Comparison of ENCODE assay signal across 9 cellular contexts in the genomic region with DNA sequence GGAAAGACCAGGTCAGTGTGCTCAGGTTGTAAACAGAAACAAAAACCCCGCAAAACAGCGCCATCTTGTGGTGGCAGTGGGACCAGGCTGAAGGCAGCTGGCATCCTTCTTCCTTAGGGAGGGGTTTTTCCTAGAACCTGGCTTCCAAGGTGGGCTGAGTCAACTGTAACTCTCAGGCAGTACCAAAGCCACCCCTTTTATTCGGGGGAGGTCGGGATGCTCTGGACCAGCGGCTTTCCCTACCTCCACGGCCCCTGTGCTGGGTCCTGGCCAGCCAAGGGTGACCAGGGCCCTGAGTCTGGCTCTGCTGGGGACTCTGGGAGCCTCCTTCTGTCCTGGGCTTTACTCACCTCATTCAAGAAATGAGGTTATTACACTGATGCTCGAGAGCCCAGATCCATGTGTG.
DNase-seq lines count a peak whose midpoint lies in the region; ATAC-seq, FAIRE-seq and TF ChIP-seq lines count a peak whose summit lies in the region.
"Had no signal": no experiment of that assay in that cellular context is flagged by ENCODE, and none has a peak within 500 bp of the region (broad histone marks: within the 10 kb centered on the region; RNA-seq: fewer than 3 reads in every experiment).

No MANE protein-coding gene starts in this region.

- CTCF ChIA-PET in K562 (lab: Yijun Ruan, JAX; ENCODE audit: low intra/inter-chr PET ratio), result interaction anchor here (1.1 to 3.1 kb wide), 2 partner anchors 185 to 203 kb away, joined by 6 to 25 read pairs; a partner anchor contains a TSS

- no peak for TF ChIP-seq EP300 in K562 (IDR thresholded peaks at IDR 0.05; ENCODE audit: low read length)

- H3K27ac ChIP-seq in K562 (ENCODE audit: extremely low read depth, low read depth, low read length), result no peak overlapping the region

- H3K27me3 Mint-ChIP-seq in immature natural killer cell (ENCODE audit: low read depth in 3 of 3), result peaks cover 0 to 3% (median 3%) of the 10 kb centered on the region in 3 donors

- TF ChIP-seq POLR2A in K562 (conservative IDR thresholded peaks at IDR 0.05), result no peak

- H3K4me1 Mint-ChIP-seq in immature natural killer cell, result no peaks in the 10 kb centered on the region

- TF ChIP-seq CTCF in K562 (IDR thresholded peaks at IDR 0.05 in 2 of 3, conservative IDR thresholded peaks at IDR 0.05 in 1 of 3; ENCODE audit: insufficient read depth in 2 of 3, low read depth in 1 of 3, low read length in 3 of 3), result peak; percentile 83 to 95 (median 85)

- BruUV-seq in K562 (replicated peaks; lab: Mats Ljungman, UMichigan), result no TSS peak

- H3K4me3 ChIP-seq in K562, result no peak overlapping the region

- H3K79me2 ChIP-seq in K562 (ENCODE audit: control insufficient read depth, insufficient read depth, low read length), result no peaks in the 10 kb centered on the region

- in situ Hi-C loops in K562 (cut with MboI), result loop anchor here (10.0 kb wide), 1 partner anchor 204 kb away; no protein-coding TSS in a partner anchor

- H3K36me3 ChIP-seq in K562 (ENCODE audit: control insufficient read depth, insufficient read depth, low read length), result no peaks in the 10 kb centered on the region

- DNase-seq in DMS 273 (lab: John Stamatoyannopoulos, UW; ENCODE audit: unreplicated experiment) (peak; percentile 79), DMS 273 treated with DMSO at 0.1 percent for 48 hours (lab: John Stamatoyannopoulos, UW) (no peak), NCI-H146 (lab: John Stamatoyannopoulos, UW) (peak; percentile 40), UCSD-AML1 (lab: John Stamatoyannopoulos, UW; ENCODE audit: unreplicated experiment) (peak; percentile 57), K562 (ENCODE audit: extremely low read depth in 1 of 4, low spot score in 3 of 4) (peak; percentile 79 to 88 (median 86)), immature natural killer cell (peak; percentile 38 to 52 (median 40))
- peak; percentile 49 to 58 for DNase-seq in stimulated activated CD4-positive, alpha-beta T cell treated with anti-CD3 and anti-CD28 coated beads, Interleukin-1b, Interleukin-23, amount 100 ng/mL, for 4 hours (ENCODE audit: low read depth in 2 of 2)

- H3K4me3 Mint-ChIP-seq in immature natural killer cell, result no peak overlapping the region

- no peak overlapping the region for H3K9ac ChIP-seq in K562 (ENCODE audit: insufficient read depth in 1 of 2, low read depth in 2 of 2, low read length in 2 of 2)

- H4K20me1 ChIP-seq in K562 (replicated peaks; ENCODE audit: control insufficient read depth, insufficient read depth, low read length), result peaks cover 24% of the 10 kb centered on the region

- no peak overlapping the region for H3K27ac Mint-ChIP-seq in immature natural killer cell

- no peaks in the 10 kb centered on the region for H3K9me3 ChIP-seq in K562 (replicated peaks; ENCODE audit: control insufficient read depth, insufficient read depth, low read depth, low read length)

- intact Hi-C loops in K562 (cut with micrococcal nuclease), result loop anchor here (1.0 kb wide), 2 partner anchors 184 to 202 kb away; a partner anchor contains a TSS

- TF ChIP-seq RAD21 in K562 (CRISPR knock-in tag; conservative IDR thresholded peaks at IDR 0.05 in 1 of 2, IDR thresholded peaks at IDR 0.05 in 1 of 2), result peak; percentile 48 to 71

- H3K27me3 ChIP-seq in K562 (ENCODE audit: control insufficient read depth in 2 of 2, insufficient read depth in 2 of 2, low read length in 2 of 2), result peaks cover 15 to 59% of the 10 kb centered on the region in 2 experiments; a peak in 3 of 5 replicates

- no peaks in the 10 kb centered on the region for H3K9me3 Mint-ChIP-seq in immature natural killer cell

- H3K4me2 ChIP-seq in K562 (ENCODE audit: insufficient read depth, low read length), result no peak overlapping the region

- ATAC-seq in K562 (peak; percentile 90), GM21423 (IDR thresholded peaks at IDR 0.05; ENCODE audit: unreplicated experiment) (no peak)

- WGBS in K562 (ENCODE audit: insufficient coverage, low coverage, missing lambda C conversion rate), result 0% methylated on average over 7 of the region's 7 CpGs

- peaks cover 0 to 14% of the 10 kb centered on the region in 2 experiments; a peak in 2 of 5 replicates for H3K4me1 ChIP-seq in K562 (replicated peaks in 1 of 2; ENCODE audit: control insufficient read depth in 2 of 2, insufficient read depth in 2 of 2, low read length in 2 of 2)

- POLR2A ChIA-PET in K562 (lab: Yijun Ruan, JAX), result interaction anchor here (0.5 to 0.6 kb wide), 3 partner anchors 64 to 831 kb away, joined by 3 to 4 read pairs (median 3); no protein-coding TSS in a partner anchor

- no peaks in the 10 kb centered on the region for H3K36me3 Mint-ChIP-seq in immature natural killer cell

- FAIRE-seq in K562 (lab: Jason Lieb, UNC), result peak; percentile 96
- FAIRE-seq: A204.1 had no signal

- H3K9me1 ChIP-seq in K562 (ENCODE audit: control insufficient read depth, insufficient read depth, low read length), result no peaks in the 10 kb centered on the region

- no peak overlapping the region for H2AFZ ChIP-seq in K562 (ENCODE audit: low read depth, low read length)

TF ChIP-seq in K562, 482 proteins besides CTCF, POLR2A, EP300 and RAD21 (continues in another document):
- TF ChIP-seq ARID2 (IDR thresholded peaks at IDR 0.05) (0 out of 2 replicates have a peak, but pooled peaks have one; percentile 14), ZNF384 (IDR thresholded peaks at IDR 0.05; ENCODE audit: low read depth, low read length) (no peak), NCOA6 (IDR thresholded peaks at IDR 0.05) (no peak), SUPT5H (IDR thresholded peaks at IDR 0.05) (no peak), FOXK2 (conservative IDR thresholded peaks at IDR 0.05 in 1 of 2, IDR thresholded peaks at IDR 0.05 in 1 of 2; ENCODE audit: low read depth in 2 of 2) (peak; percentile 27 to 65; a peak in 2 of 4 replicates), BCOR (IDR thresholded peaks at IDR 0.05) (no peak), HNRNPL (IDR thresholded peaks at IDR 0.05; ENCODE audit: low read depth, low read length) (no peak), POLR2B (IDR thresholded peaks at IDR 0.05; ENCODE audit: low read depth, partially characterized antibody) (no peak), JUNB (CRISPR knock-in tag; conservative IDR thresholded peaks at IDR 0.05) (no peak), HNRNPK (IDR thresholded peaks at IDR 0.05; ENCODE audit: low read depth, low read length, poor library complexity, severe bottlenecking) (no peak), ESRRA (IDR thresholded peaks at IDR 0.05; ENCODE audit: borderline replicate concordance, low read depth) (no peak), FOXP1 (CRISPR knock-in tag; IDR thresholded peaks at IDR 0.05) (peak; percentile 47; the same call in 1 of the 2 replicates), CHD2 (IDR thresholded peaks at IDR 0.05; ENCODE audit: low read depth, low read length) (no peak), SIX5 (IDR thresholded peaks at IDR 0.05; ENCODE audit: borderline replicate concordance in 1 of 2, insufficient read depth in 1 of 2, low read depth in 1 of 2, low read length in 2 of 2) (no peak), ZNF197 (CRISPR knock-in tag; IDR thresholded peaks at IDR 0.05; ENCODE audit: low read depth) (no peak), HDGF (IDR thresholded peaks at IDR 0.05) (no peak), XRCC4 (IDR thresholded peaks at IDR 0.05; ENCODE audit: extremely low read depth, insufficient read depth, insufficient read length) (no peak), RCOR1 (IDR thresholded peaks at IDR 0.05; ENCODE audit: borderline replicate concordance in 1 of 2, low read depth in 2 of 2, low read length in 2 of 2) (0 out of 4 replicates have a peak, but pooled peaks of 1 of the 2 experiments have one; percentile 16), RHOXF2B (CRISPR knock-in tag; conservative IDR thresholded peaks at IDR 0.05) (no peak), DDX20 (tag; IDR thresholded peaks at IDR 0.05; ENCODE audit: low read depth) (no peak)
- TF ChIP-seq, protein P1, sequence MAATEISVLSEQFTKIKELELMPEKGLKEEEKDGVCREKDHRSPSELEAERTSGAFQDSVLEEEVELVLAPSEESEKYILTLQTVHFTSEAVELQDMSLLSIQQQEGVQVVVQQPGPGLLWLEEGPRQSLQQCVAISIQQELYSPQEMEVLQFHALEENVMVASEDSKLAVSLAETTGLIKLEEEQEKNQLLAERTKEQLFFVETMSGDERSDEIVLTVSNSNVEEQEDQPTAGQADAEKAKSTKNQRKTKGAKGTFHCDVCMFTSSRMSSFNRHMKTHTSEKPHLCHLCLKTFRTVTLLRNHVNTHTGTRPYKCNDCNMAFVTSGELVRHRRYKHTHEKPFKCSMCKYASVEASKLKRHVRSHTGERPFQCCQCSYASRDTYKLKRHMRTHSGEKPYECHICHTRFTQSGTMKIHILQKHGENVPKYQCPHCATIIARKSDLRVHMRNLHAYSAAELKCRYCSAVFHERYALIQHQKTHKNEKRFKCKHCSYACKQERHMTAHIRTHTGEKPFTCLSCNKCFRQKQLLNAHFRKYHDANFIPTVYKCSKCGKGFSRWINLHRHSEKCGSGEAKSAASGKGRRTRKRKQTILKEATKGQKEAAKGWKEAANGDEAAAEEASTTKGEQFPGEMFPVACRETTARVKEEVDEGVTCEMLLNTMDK (IDR thresholded peaks at IDR 0.05; ENCODE audit: borderline replicate concordance, insufficient read depth, low read depth, low read length, poor library complexity, severe bottlenecking), result peak; percentile 56
- TF ChIP-seq, protein P2, sequence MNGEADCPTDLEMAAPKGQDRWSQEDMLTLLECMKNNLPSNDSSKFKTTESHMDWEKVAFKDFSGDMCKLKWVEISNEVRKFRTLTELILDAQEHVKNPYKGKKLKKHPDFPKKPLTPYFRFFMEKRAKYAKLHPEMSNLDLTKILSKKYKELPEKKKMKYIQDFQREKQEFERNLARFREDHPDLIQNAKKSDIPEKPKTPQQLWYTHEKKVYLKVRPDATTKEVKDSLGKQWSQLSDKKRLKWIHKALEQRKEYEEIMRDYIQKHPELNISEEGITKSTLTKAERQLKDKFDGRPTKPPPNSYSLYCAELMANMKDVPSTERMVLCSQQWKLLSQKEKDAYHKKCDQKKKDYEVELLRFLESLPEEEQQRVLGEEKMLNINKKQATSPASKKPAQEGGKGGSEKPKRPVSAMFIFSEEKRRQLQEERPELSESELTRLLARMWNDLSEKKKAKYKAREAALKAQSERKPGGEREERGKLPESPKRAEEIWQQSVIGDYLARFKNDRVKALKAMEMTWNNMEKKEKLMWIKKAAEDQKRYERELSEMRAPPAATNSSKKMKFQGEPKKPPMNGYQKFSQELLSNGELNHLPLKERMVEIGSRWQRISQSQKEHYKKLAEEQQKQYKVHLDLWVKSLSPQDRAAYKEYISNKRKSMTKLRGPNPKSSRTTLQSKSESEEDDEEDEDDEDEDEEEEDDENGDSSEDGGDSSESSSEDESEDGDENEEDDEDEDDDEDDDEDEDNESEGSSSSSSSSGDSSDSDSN (IDR thresholded peaks at IDR 0.05; ENCODE audit: borderline replicate concordance in 1 of 2, low read depth in 2 of 2, low read length in 2 of 2), result no peak
